Comparison of ENCODE assay signal across 20 cellular contexts in genomic region chr14:23174785-23175184, GRCh38. TPM values are rescaled to one million over a fixed set of nuclear protein-coding genes. Genes with fewer than 3 reads are reported as not detected.
DNase-seq lines count a peak whose midpoint lies in the region; ATAC-seq and TF ChIP-seq lines count a peak whose summit lies in the region.
"Had no signal": no experiment of that assay in that cellular context is flagged by ENCODE, and none has a peak within 500 bp of the region (broad histone marks: within the 10 kb centered on the region; RNA-seq: fewer than 3 reads in every experiment).

No MANE protein-coding gene starts in this region.

- TF ChIP-seq CTCF in esophagus squamous epithelium (IDR thresholded peaks at IDR 0.05), result no peak
- TF ChIP-seq CTCF in neural cell (IDR thresholded peaks at IDR 0.05; ENCODE audit: poor library complexity, severe bottlenecking), result no peak
- no peak for TF ChIP-seq CTCF in vagina (IDR thresholded peaks at IDR 0.05)

- no peaks in the 10 kb centered on the region for H3K79me2 ChIP-seq in neural cell (replicated peaks; ENCODE audit: insufficient read depth, low read length)

- no peaks in the 10 kb centered on the region for H3K4me1 Mint-ChIP-seq in activated T-cell treated with anti-CD3 and anti-CD28 coated beads, Interleukin-2, amount 50 U/mL, for 72 hours (ENCODE audit: low read depth)

- H3K4me3 Mint-ChIP-seq in activated T-cell treated with anti-CD3 and anti-CD28 coated beads, Interleukin-2, amount 50 U/mL, for 72 hours, result no peak overlapping the region
- H3K4me3 Mint-ChIP-seq: activated CD4-positive, alpha-beta memory T cell treated with anti-CD3 and anti-CD28 coated beads for 36 hours; activated T-cell treated with anti-CD3 and anti-CD28 coated beads, Interleukin-2, amount 50 U/mL, for 4 hours; type B pancreatic cell had no signal

- H3K27me3 Mint-ChIP-seq in activated T-cell treated with anti-CD3 and anti-CD28 coated beads, Interleukin-2, amount 50 U/mL, for 72 hours (ENCODE audit: low read depth), result peaks cover 6% of the 10 kb centered on the region
- H3K27me3 Mint-ChIP-seq: type B pancreatic cell had no signal

- no peak for TF ChIP-seq EP300 in neural cell (conservative IDR thresholded peaks at IDR 0.05; ENCODE audit: poor library complexity, severe bottlenecking)

- H3K36me3 ChIP-seq in esophagus squamous epithelium (no peaks in the 10 kb centered on the region), neural cell (ENCODE audit: insufficient read depth, low read length) (no peaks in the 10 kb centered on the region), vagina (no peaks in the 10 kb centered on the region)

- H2AFZ ChIP-seq in neural cell (ENCODE audit: low read depth, low read length), result peak overlapping the region; percentile 34

- no peaks in the 10 kb centered on the region for H3K9me2 ChIP-seq in neural cell (ENCODE audit: insufficient read depth, low read length)

- H3K27ac ChIP-seq in right cardiac atrium (ENCODE audit: low read length) (peak overlapping the region; percentile 34), esophagus squamous epithelium (peak overlapping the region in 3 of 4 donors; percentile 29 to 60 (median 53)), neural cell (ENCODE audit: low read length) (peak overlapping the region; percentile 66), vagina (peak overlapping the region; percentile 69)
- H3K27ac ChIP-seq: C4-2B had no signal

- peak overlapping the region; percentile 55 for H3K9ac ChIP-seq in neural cell (ENCODE audit: low read length)

- no peak for TF ChIP-seq POLR2A in esophagus squamous epithelium (IDR thresholded peaks at IDR 0.05)
- TF ChIP-seq POLR2A in vagina (IDR thresholded peaks at IDR 0.05), result no peak

- no peaks in the 10 kb centered on the region for H4K20me1 ChIP-seq in neural cell (ENCODE audit: insufficient read depth)

- no peak overlapping the region for H3K4me3 ChIP-seq in right cardiac atrium (ENCODE audit: low read length)
- H3K4me3 ChIP-seq in esophagus squamous epithelium, result no peak overlapping the region
- H3K4me3 ChIP-seq in neural cell (ENCODE audit: low read length), result peak overlapping the region; percentile 41
- no peak overlapping the region for H3K4me3 ChIP-seq in vagina

- H3K27ac Mint-ChIP-seq in activated T-cell treated with anti-CD3 and anti-CD28 coated beads, Interleukin-2, amount 50 U/mL, for 72 hours, result no peak overlapping the region
- H3K27ac Mint-ChIP-seq: activated CD4-positive, alpha-beta memory T cell treated with anti-CD3 and anti-CD28 coated beads for 36 hours; type B pancreatic cell had no signal

- no peaks in the 10 kb centered on the region for H3F3A ChIP-seq in neural cell (ENCODE audit: insufficient read depth, low read length, poor library complexity, severe bottlenecking)

- intact Hi-C loops in right cardiac atrium (cut with DNase I), result no loop called here
- intact Hi-C loops in left ventricle myocardium superior (cut with micrococcal nuclease), result no loop called here
- intact Hi-C loops in esophagus squamous epithelium (cut with DNase I), result no loop called here
- intact Hi-C loops in vagina (cut with DNase I), result no loop called here

- ATAC-seq in right cardiac atrium (no peak), left ventricle myocardium superior (no peak), HG03460 (IDR thresholded peaks at IDR 0.05; ENCODE audit: unreplicated experiment) (no peak)
- no peak for ATAC-seq in activated T-cell treated with anti-CD3 and anti-CD28 coated beads, Interleukin-2, amount 50 U/mL, for 72 hours (replicated peaks in 1 of 2)
- ATAC-seq: activated naive CD4-positive, alpha-beta T cell treated with anti-CD3 and anti-CD28 coated beads, Interleukin-2, amount 50 U/mL, for 72 hours; activated T-cell treated with anti-CD3 and anti-CD28 coated beads, Interleukin-2, amount 50 U/mL, for 4 hours; Panc1 had no signal

- 75% methylated on average over 4 of the region's 4 CpGs for WGBS in right cardiac atrium
- WGBS in esophagus squamous epithelium, 2 donors, result 85 to 90% methylated on average over 4 of the region's 4 CpGs

- H3K27me3 ChIP-seq in right cardiac atrium (ENCODE audit: control insufficient read depth, insufficient read depth) (no peaks in the 10 kb centered on the region), esophagus squamous epithelium (no peaks in the 10 kb centered on the region), neural cell (ENCODE audit: insufficient read depth, low read depth, low read length) (no peaks in the 10 kb centered on the region), vagina (no peaks in the 10 kb centered on the region)

- H3K36me3 Mint-ChIP-seq in activated T-cell treated with anti-CD3 and anti-CD28 coated beads, Interleukin-2, amount 50 U/mL, for 72 hours (ENCODE audit: insufficient read depth in 2 of 2), result no peaks in the 10 kb centered on the region
- H3K36me3 Mint-ChIP-seq: activated CD4-positive, alpha-beta memory T cell treated with anti-CD3 and anti-CD28 coated beads for 36 hours; activated naive CD4-positive, alpha-beta T cell treated with anti-CD3 and anti-CD28 coated beads, Interleukin-2, amount 50 U/mL, for 72 hours had no signal

- no peak for DNase-seq in right cardiac atrium
- no peak for DNase-seq in left ventricle myocardium superior
- DNase-seq in esophagus squamous epithelium (lab: John Stamatoyannopoulos, UW), result no peak
- DNase-seq in vagina (ENCODE audit: extremely low spot score in 2 of 2), result no peak
- no peak for DNase-seq in NCI-H187 (lab: John Stamatoyannopoulos, UW)
- no peak for DNase-seq in activated T-cell treated with anti-CD3 and anti-CD28 coated beads, Interleukin-2, amount 50 U/mL, for 72 hours
- DNase-seq: activated CD4-positive, alpha-beta memory T cell treated with anti-CD3 and anti-CD28 coated beads for 36 hours; activated T-cell treated with anti-CD3 and anti-CD28 coated beads, Interleukin-2, amount 50 U/mL, for 4 hours; DMS53; effector memory CD4-positive, alpha-beta T cell; left cardiac atrium; NCI-H1417 treated with DMSO at 0.1 percent for 48 hours; stimulated activated CD4-positive, alpha-beta T cell treated with anti-CD3 and anti-CD28 coated beads, Interleukin-12 subunit alpha, Interleukin-12 subunit beta, amount 100 ng/mL, for 4 hours had no signal

- no peaks in the 10 kb centered on the region for H3K4me1 ChIP-seq in right cardiac atrium (ENCODE audit: control insufficient read depth, insufficient read depth, low read length)
- H3K4me1 ChIP-seq in esophagus squamous epithelium, result peaks cover 0 to 61% (median 17%) of the 10 kb centered on the region in 3 donors
- peaks cover 60% of the 10 kb centered on the region for H3K4me1 ChIP-seq in vagina

- no peaks in the 10 kb centered on the region for H3K9me3 ChIP-seq in right cardiac atrium (ENCODE audit: control insufficient read depth, low read length)
- H3K9me3 ChIP-seq in esophagus squamous epithelium, result no peaks in the 10 kb centered on the region
- no peaks in the 10 kb centered on the region for H3K9me3 ChIP-seq in neural cell (ENCODE audit: low read length)
- H3K9me3 ChIP-seq in vagina, result no peaks in the 10 kb centered on the region

- H3K4me2 ChIP-seq in neural cell (ENCODE audit: low read length), result peak overlapping the region; percentile 50

- no peaks in the 10 kb centered on the region for H3K9me3 Mint-ChIP-seq in activated T-cell treated with anti-CD3 and anti-CD28 coated beads, Interleukin-2, amount 50 U/mL, for 72 hours
- H3K9me3 Mint-ChIP-seq: activated CD4-positive, alpha-beta memory T cell treated with anti-CD3 and anti-CD28 coated beads for 36 hours; activated naive CD4-positive, alpha-beta T cell treated with anti-CD3 and anti-CD28 coated beads, Interleukin-2, amount 50 U/mL, for 72 hours; activated T-cell treated with anti-CD3 and anti-CD28 coated beads, Interleukin-2, amount 50 U/mL, for 4 hours had no signal

- TF ChIP-seq RAD21 in neural cell (conservative IDR thresholded peaks at IDR 0.05), result no peak

TF ChIP-seq in neural cell, 6 proteins besides CTCF, POLR2A, EP300 and RAD21:
- TF ChIP-seq MXI1 (conservative IDR thresholded peaks at IDR 0.05; ENCODE audit: poor library complexity, severe bottlenecking) (no peak), SMC3 (conservative IDR thresholded peaks at IDR 0.05; ENCODE audit: poor library complexity) (no peak), EZH2 (IDR thresholded peaks at IDR 0.05; ENCODE audit: borderline replicate concordance, insufficient read depth, low read length, poor library complexity, severe bottlenecking) (no peak), POLR2AphosphoS5 (IDR thresholded peaks at IDR 0.05) (no peak)

RNA-seq across cellular contexts. Expression of gene SLC7A8, which starts 8.7 kb away (rescaled TPM):
- 10 to 100 TPM in 2 of 4 donors, 1 to 10 TPM in 2; 6.9 to 11.7 (median 10.1) TPM for total RNA-seq in right cardiac atrium
- polyA plus RNA-seq in right cardiac atrium, result 7.8 TPM
- total RNA-seq in left ventricle myocardium superior, result 6.4 TPM
- 10 to 100 TPM; 22.2 to 58.0 (median 39.8) TPM for total RNA-seq in esophagus squamous epithelium
- 0.21 and 1.7 TPM in 2 replicates for polyA plus RNA-seq in neural cell
- polyA minus RNA-seq in neural cell, result 1.2 and 2.0 TPM in 2 replicates
- 68.5 TPM for total RNA-seq in vagina
- total RNA-seq in activated T-cell treated with anti-CD3 and anti-CD28 coated beads, Interleukin-2, amount 50 U/mL, for 72 hours, result 1 to 10 TPM in 1 of 2 donors, under 1 TPM in 1; 0.72 to 1.2 TPM

RNA-seq across cellular contexts. Expression of gene CEBPE, which starts 55.7 kb away (rescaled TPM):
- not detected for total RNA-seq in right cardiac atrium
- not detected for polyA plus RNA-seq in right cardiac atrium
- not detected for total RNA-seq in left ventricle myocardium superior
- not detected for total RNA-seq in esophagus squamous epithelium
- polyA plus RNA-seq in neural cell, result not detected in 2 replicates
- not detected in 2 replicates for polyA minus RNA-seq in neural cell
- not detected for total RNA-seq in vagina
- under 1 TPM; 0.21 to 0.36 TPM for total RNA-seq in activated T-cell treated with anti-CD3 and anti-CD28 coated beads, Interleukin-2, amount 50 U/mL, for 72 hours
- total RNA-seq: activated T-cell treated with anti-CD3 and anti-CD28 coated beads, Interleukin-2, amount 50 U/mL, for 4 hours; left cardiac atrium; pulmonary artery endothelial cell had no signal
